In the genomic region with DNA sequence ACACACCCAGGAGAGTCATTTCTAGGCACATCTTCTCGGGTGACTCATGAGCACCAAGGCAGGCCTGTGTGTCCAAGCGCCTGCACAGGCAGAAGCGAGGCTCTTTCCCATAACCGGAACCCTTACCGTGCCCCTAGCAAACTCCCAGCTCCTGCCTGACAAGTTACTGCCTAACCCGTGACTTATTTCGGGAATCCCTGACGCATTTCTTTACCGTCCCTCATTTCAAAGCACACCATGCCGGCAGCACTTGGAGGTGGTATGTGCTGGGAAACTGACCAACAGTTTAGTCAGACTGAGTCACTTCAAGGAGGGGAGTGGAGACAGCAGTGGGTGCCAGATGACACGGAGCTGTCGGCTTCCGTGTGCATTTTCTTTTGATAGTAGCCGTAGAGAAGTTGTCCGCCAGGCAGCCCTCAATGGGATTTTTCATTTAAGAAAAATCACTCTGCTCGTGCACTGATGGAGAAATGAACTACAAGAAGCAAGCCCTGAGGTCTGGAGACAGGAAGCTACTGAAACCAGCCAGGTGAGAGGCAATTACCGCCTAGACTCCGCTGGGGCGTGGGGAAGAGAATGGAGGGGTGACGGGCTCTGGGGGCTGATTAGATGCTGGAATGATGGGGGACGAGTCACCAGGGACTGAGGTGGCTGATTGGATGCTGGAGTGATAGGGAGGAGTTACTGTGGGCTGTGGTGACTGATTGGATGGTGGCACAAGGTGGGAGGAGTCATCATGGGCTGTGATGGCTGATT, we compare ENCODE assay signal across 9 cellular contexts. TPM values are rescaled to one million over a fixed set of nuclear protein-coding genes. Genes with fewer than 3 reads are reported as not detected.
DNase-seq lines count a peak whose midpoint lies in the region; ATAC-seq, FAIRE-seq and TF ChIP-seq lines count a peak whose summit lies in the region.
"Had no signal": no experiment of that assay in that cellular context is flagged by ENCODE, and none has a peak within 500 bp of the region (broad histone marks: within the 10 kb centered on the region; RNA-seq: fewer than 3 reads in every experiment).

No MANE protein-coding gene starts in this region.

- H3K4me3 Mint-ChIP-seq in activated naive CD8-positive, alpha-beta T cell treated with anti-CD3 and anti-CD28 coated beads, Interleukin-2, amount 50 U/mL, for 24 hours = no peak overlapping the region
- H3K4me3 Mint-ChIP-seq: brain had no signal

- CTCF ChIA-PET in H1 (lab: Charles Lee; ENCODE audit: partially characterized antibody) = no interaction called here

- H2AK5ac ChIP-seq in H1 (ENCODE audit: low read depth, low read length) (no peak overlapping the region), neuronal stem cell (ENCODE audit: low read depth, low read length) (no peak overlapping the region)

- no peak for ATAC-seq in activated naive CD8-positive, alpha-beta T cell treated with anti-CD3 and anti-CD28 coated beads, Interleukin-2, amount 50 U/mL, for 24 hours
- ATAC-seq in HG03135 (IDR thresholded peaks at IDR 0.05; ENCODE audit: unreplicated experiment) = no peak

- no peak overlapping the region for H2BK120ac ChIP-seq in H1 (replicated peaks; ENCODE audit: low read depth, low read length)
- H2BK120ac ChIP-seq in neuronal stem cell (ENCODE audit: low read depth, low read length) = no peak overlapping the region

- no peaks in the 10 kb centered on the region for H3K36me3 Mint-ChIP-seq in activated naive CD8-positive, alpha-beta T cell treated with anti-CD3 and anti-CD28 coated beads, Interleukin-2, amount 50 U/mL, for 24 hours (ENCODE audit: low read depth)
- H3K36me3 Mint-ChIP-seq: brain had no signal

- peaks cover 9% of the 10 kb centered on the region for H3K27me3 Mint-ChIP-seq in activated naive CD8-positive, alpha-beta T cell treated with anti-CD3 and anti-CD28 coated beads, Interleukin-2, amount 50 U/mL, for 24 hours

- FAIRE-seq in H1 (lab: Jason Lieb, UNC) = no peak

- H2BK5ac ChIP-seq in H1 (ENCODE audit: low read depth, low read length) (no peak overlapping the region), neuronal stem cell (ENCODE audit: low read length) (no peak overlapping the region)

- H3K27ac Mint-ChIP-seq in activated naive CD8-positive, alpha-beta T cell treated with anti-CD3 and anti-CD28 coated beads, Interleukin-2, amount 50 U/mL, for 24 hours = no peak overlapping the region

- no peak for TF ChIP-seq POLR2A in H1 (IDR thresholded peaks at IDR 0.05; ENCODE audit: control extremely low read depth in 1 of 2, low read depth in 2 of 2, low read length in 2 of 2)

- no peaks in the 10 kb centered on the region; the same call in 1 of the 2 replicates for H3K23me2 ChIP-seq in H1 (ENCODE audit: low read depth, low read length)

- no peak overlapping the region for H4K5ac ChIP-seq in H1 (ENCODE audit: insufficient read length, low read depth, low read length)

- no peak overlapping the region for H3K4me3 ChIP-seq in H1 (ENCODE audit: extremely low read depth in 1 of 4, insufficient read depth in 2 of 4, low read depth in 3 of 4, low read length in 4 of 4)
- peak overlapping the region in 1 of 2 donors; percentile 53 for H3K4me3 ChIP-seq in neuronal stem cell (ENCODE audit: low read length in 2 of 2)

- no peak overlapping the region for H3K56ac ChIP-seq in H1 (replicated peaks; ENCODE audit: insufficient read length, low read depth, low read length)

- no peak overlapping the region for H3K23ac ChIP-seq in H1 (ENCODE audit: insufficient read length)
- no peak overlapping the region for H3K23ac ChIP-seq in neuronal stem cell (ENCODE audit: low read depth, low read length, poor library complexity)

- POLR2A ChIA-PET in H1 (lab: Charles Lee; ENCODE audit: partially characterized antibody) = no interaction called here

- no peak overlapping the region for H2BK12ac ChIP-seq in H1 (ENCODE audit: low read depth, low read length)
- H2BK12ac ChIP-seq in neuronal stem cell (ENCODE audit: low read length) = no peak overlapping the region

- peak overlapping the region in 1 of 2 experiments; percentile 39; a peak in 1 of 4 replicates for H3K4me2 ChIP-seq in H1 (ENCODE audit: insufficient read depth in 1 of 2, low read depth in 2 of 2, low read length in 2 of 2)
- no peak overlapping the region for H3K4me2 ChIP-seq in neuronal stem cell (ENCODE audit: insufficient read depth, low read length, poor library complexity, severe bottlenecking)

- no peak overlapping the region for H2BK20ac ChIP-seq in H1 (ENCODE audit: low read length)

- H3K14ac ChIP-seq in H1 (ENCODE audit: insufficient read length) (no peak overlapping the region), neuronal stem cell (ENCODE audit: low read length) (no peak overlapping the region)

- TF ChIP-seq CTCF in AG09319 (IDR thresholded peaks at IDR 0.05; ENCODE audit: low read depth, low read length) = no peak
- no peak for TF ChIP-seq CTCF in H1 (IDR thresholded peaks at IDR 0.05; ENCODE audit: control extremely low read depth in 1 of 3, insufficient read depth in 1 of 3, low read depth in 1 of 3, low read length in 3 of 3)

- no peaks in the 10 kb centered on the region for H3K9me3 Mint-ChIP-seq in activated naive CD8-positive, alpha-beta T cell treated with anti-CD3 and anti-CD28 coated beads, Interleukin-2, amount 50 U/mL, for 24 hours
- H3K9me3 Mint-ChIP-seq: brain had no signal

- TF ChIP-seq EP300 in H1 (IDR thresholded peaks at IDR 0.05; ENCODE audit: borderline replicate concordance in 1 of 2, low read depth in 2 of 2, low read length in 2 of 2) = no peak

- no peaks in the 10 kb centered on the region; a peak in 1 of 7 replicates for H3K4me1 ChIP-seq in H1 (replicated peaks in 1 of 4; ENCODE audit: control insufficient read depth in 3 of 4, insufficient read depth in 4 of 4, low read length in 3 of 4)
- H3K4me1 ChIP-seq in neuronal stem cell (ENCODE audit: control insufficient read depth in 2 of 2, insufficient read depth in 1 of 2, low read depth in 1 of 2, low read length in 2 of 2) = no peaks in the 10 kb centered on the region

- no peak for TF ChIP-seq RAD21 in H1 (IDR thresholded peaks at IDR 0.05 in 1 of 2, conservative IDR thresholded peaks at IDR 0.05 in 1 of 2; ENCODE audit: low read depth in 2 of 2, low read length in 2 of 2)

- peak; percentile 97 for DNase-seq in AG09319 (ENCODE audit: extremely low read depth, low read depth)
- peak; percentile 73 for DNase-seq in NCI-H2227 (lab: John Stamatoyannopoulos, UW; ENCODE audit: unreplicated experiment)
- DNase-seq in H1 (ENCODE audit: low read depth in 1 of 2, low spot score in 2 of 2) = no peak
- peak; percentile 28 for DNase-seq in mucosa of gallbladder (ENCODE audit: low spot score)
- no peak for DNase-seq in NCI-H446 treated with DMSO at 0.1 percent for 48 hours (lab: John Stamatoyannopoulos, UW)
- DNase-seq in neuronal stem cell (ENCODE audit: low spot score) = no peak
- no peak for DNase-seq in activated naive CD8-positive, alpha-beta T cell treated with anti-CD3 and anti-CD28 coated beads, Interleukin-2, amount 50 U/mL, for 24 hours

- H4K91ac ChIP-seq in H1 (replicated peaks; ENCODE audit: insufficient read length, low read length) = no peak overlapping the region
- no peak overlapping the region for H4K91ac ChIP-seq in neuronal stem cell (ENCODE audit: low read depth, low read length, poor library complexity)

- 90% methylated on average over 21 of the region's 21 CpGs; no CpG with 5 or more reads in 1 of the 2 experiments for WGBS in H1 (ENCODE audit: extremely low coverage in 1 of 2, insufficient coverage in 1 of 2, insufficient read length in 1 of 2, insufficient replicate concordance in 2 of 2, low coverage in 1 of 2, low lambda C conversion rate in 2 of 2, missing lambda C conversion rate in 1 of 2), 2 experiments
- WGBS in neuronal stem cell (ENCODE audit: extremely low coverage in 2 of 2, insufficient read length in 2 of 2, insufficient replicate concordance in 1 of 2), 2 donors = no CpG with 5 or more reads among the region's 21 CpGs

- peak overlapping the region; percentile 76; the same call in 1 of the 2 replicates for H2AFZ ChIP-seq in H1 (ENCODE audit: low read length)
- no peak overlapping the region for H2AFZ ChIP-seq in neuronal stem cell (ENCODE audit: low read length)

- peaks cover 14% of the 10 kb centered on the region for H3K4me1 Mint-ChIP-seq in activated naive CD8-positive, alpha-beta T cell treated with anti-CD3 and anti-CD28 coated beads, Interleukin-2, amount 50 U/mL, for 24 hours

- H3K27me3 ChIP-seq in H1 (replicated peaks in 1 of 4; ENCODE audit: control insufficient read depth in 3 of 4, extremely low read depth in 1 of 4, insufficient read depth in 3 of 4, low read length in 3 of 4) = no peaks in the 10 kb centered on the region
- no peaks in the 10 kb centered on the region for H3K27me3 ChIP-seq in neuronal stem cell (ENCODE audit: control insufficient read depth in 3 of 3, insufficient read depth in 3 of 3, low read depth in 1 of 3, low read length in 3 of 3)

- H2BK15ac ChIP-seq in H1 (ENCODE audit: low read length) = no peak overlapping the region
- H2BK15ac ChIP-seq in neuronal stem cell (ENCODE audit: low read length) = no peak overlapping the region

- no peaks in the 10 kb centered on the region for H4K20me1 ChIP-seq in H1 (replicated peaks in 1 of 2; ENCODE audit: control insufficient read depth in 1 of 2, insufficient read depth in 2 of 2, low read length in 2 of 2)

- H3K79me1 ChIP-seq in H1 (ENCODE audit: low read depth, low read length) (no peaks in the 10 kb centered on the region), neuronal stem cell (ENCODE audit: low read depth, low read length) (no peaks in the 10 kb centered on the region)

- H3K9ac ChIP-seq in H1 (replicated peaks in 1 of 4; ENCODE audit: extremely low read depth in 1 of 4, low read depth in 3 of 4, low read length in 3 of 4) = no peak overlapping the region
- H3K9ac ChIP-seq in neuronal stem cell (ENCODE audit: low read depth, low read length, poor library complexity) = no peak overlapping the region

- H4K8ac ChIP-seq in H1 (ENCODE audit: extremely low read depth, insufficient read depth, low read length) (no peak overlapping the region), neuronal stem cell (ENCODE audit: low read depth, low read length) (no peak overlapping the region)

- H3K18ac ChIP-seq in H1 (ENCODE audit: extremely low read depth, low read length) = no peak overlapping the region
- no peak overlapping the region for H3K18ac ChIP-seq in neuronal stem cell (ENCODE audit: low read length)

- H3K36me3 ChIP-seq in H1 (ENCODE audit: control insufficient read depth in 2 of 4, insufficient read depth in 4 of 4, low read length in 3 of 4) (no peaks in the 10 kb centered on the region), neuronal stem cell (replicated peaks in 1 of 2; ENCODE audit: control insufficient read depth in 2 of 2, insufficient read depth in 2 of 2, low read length in 2 of 2) (no peaks in the 10 kb centered on the region)

- H3K27ac ChIP-seq in H1 (ENCODE audit: low read depth, low read length) (no peak overlapping the region), neuronal stem cell (replicated peaks; ENCODE audit: low read length) (no peak overlapping the region)

- H3K4ac ChIP-seq in H1 (replicated peaks; ENCODE audit: insufficient read length, low read depth, low read length) (no peak overlapping the region), neuronal stem cell (ENCODE audit: low read length) (no peak overlapping the region)

- H3K9me3 ChIP-seq in H1 (ENCODE audit: insufficient read depth in 2 of 2, low read depth in 1 of 2, low read length in 1 of 2) (no peaks in the 10 kb centered on the region), neuronal stem cell (replicated peaks in 1 of 2; ENCODE audit: control insufficient read depth in 2 of 2, insufficient read depth in 1 of 2, low read depth in 1 of 2, low read length in 2 of 2) (peaks cover 0 to 2% of the 10 kb centered on the region in 2 donors)

- no peaks in the 10 kb centered on the region for H3K79me2 ChIP-seq in H1 (ENCODE audit: control insufficient read depth in 1 of 2, insufficient read depth in 2 of 2, low read length in 2 of 2)

RNA-seq across cellular contexts. Expression of a gene that starts 17.2 kb away (rescaled TPM):
- not detected in 2 replicates for total RNA-seq in H1 (2021; fragmentation: NEBNext Ultra II Directional; extraction: Animal tissue kit (Norgen Biotek cat#: 25700))
- polyA plus RNA-seq in H1 (2011; rRNA removed) = 0.03 and 0.11 TPM in 2 replicates
- polyA plus RNA-seq in H1 (2011; cell fraction: cytosol; rRNA removed) = 0.13 TPM
- polyA plus RNA-seq in H1 (2011; cell fraction: nucleus; rRNA removed) = 0.10 TPM
- polyA plus RNA-seq in H1 (2012, experiment 1 of 2) = 0.11 to 0.26 TPM (median 0.16 TPM) in 4 replicates
- not detected for polyA plus RNA-seq in H1 (2012, experiment 2 of 2)
- polyA plus RNA-seq in H1 (2013, experiment 1 of 2) = 0.04 TPM
- 0.07 TPM for polyA plus RNA-seq in H1 (2013, experiment 2 of 2)
- 0.29 and 0.35 TPM in 2 replicates for polyA minus RNA-seq in H1 (2011; rRNA and poly(A)+ RNA removed)
- polyA minus RNA-seq in H1 (2011; cell fraction: cytosol; rRNA and poly(A)+ RNA removed) = not detected
- not detected for polyA minus RNA-seq in H1 (2011; cell fraction: nucleus; rRNA and poly(A)+ RNA removed)
- 5.6 TPM for total RNA-seq in mucosa of gallbladder
- polyA plus RNA-seq in neuronal stem cell (2013, experiment 1 of 2) = under 0.01 TPM
- 0.04 TPM for polyA plus RNA-seq in neuronal stem cell (2013, experiment 2 of 2)

Comparison
In these comparisons a context has a peak if more than half of its experiments do, and no peak if none do; other contexts are left out.
1. DNase-seq: peak in AG09319 (single experiment), NCI-H2227 (single experiment) and mucosa of gallbladder (single experiment); none in H1 (0 of 2), NCI-H446 treated with DMSO at 0.1 percent for 48 hours (single experiment), neuronal stem cell (single experiment) and activated naive CD8-positive, alpha-beta T cell treated with anti-CD3 and anti-CD28 coated beads, Interleukin-2, amount 50 U/mL, for 24 hours (single experiment).